Comparison of ENCODE assay signal across 1 cellular context in the genomic region with DNA sequence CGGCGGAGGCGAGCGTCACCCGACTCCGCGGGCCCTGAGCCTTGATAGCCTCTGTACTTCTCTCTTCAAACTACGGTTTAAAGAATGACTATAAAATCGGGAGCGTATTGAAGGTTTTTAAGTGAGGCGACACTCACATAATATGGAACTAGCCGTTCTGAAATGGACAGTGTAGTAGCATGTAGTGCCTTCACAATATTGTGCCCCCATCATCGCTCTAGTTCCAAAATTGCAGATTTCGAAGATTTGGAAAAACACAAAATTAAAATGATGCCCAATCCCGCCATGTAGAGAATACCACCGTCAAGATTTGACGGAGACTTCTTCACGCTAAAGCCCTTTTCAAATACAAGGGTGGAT.
TF ChIP-seq lines count a peak whose summit lies in the region.

No MANE protein-coding gene starts in this region.

TF ChIP-seq in HepG2, 621 proteins besides CTCF, POLR2A, EP300 and RAD21 (continued from another document):
- TF ChIP-seq, protein P1, sequence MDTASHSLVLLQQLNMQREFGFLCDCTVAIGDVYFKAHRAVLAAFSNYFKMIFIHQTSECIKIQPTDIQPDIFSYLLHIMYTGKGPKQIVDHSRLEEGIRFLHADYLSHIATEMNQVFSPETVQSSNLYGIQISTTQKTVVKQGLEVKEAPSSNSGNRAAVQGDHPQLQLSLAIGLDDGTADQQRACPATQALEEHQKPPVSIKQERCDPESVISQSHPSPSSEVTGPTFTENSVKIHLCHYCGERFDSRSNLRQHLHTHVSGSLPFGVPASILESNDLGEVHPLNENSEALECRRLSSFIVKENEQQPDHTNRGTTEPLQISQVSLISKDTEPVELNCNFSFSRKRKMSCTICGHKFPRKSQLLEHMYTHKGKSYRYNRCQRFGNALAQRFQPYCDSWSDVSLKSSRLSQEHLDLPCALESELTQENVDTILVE (CRISPR knock-in tag; IDR thresholded peaks at IDR 0.05), result 0 out of 2 replicates have a peak, but pooled peaks have one; percentile 15
- TF ChIP-seq, protein P2, sequence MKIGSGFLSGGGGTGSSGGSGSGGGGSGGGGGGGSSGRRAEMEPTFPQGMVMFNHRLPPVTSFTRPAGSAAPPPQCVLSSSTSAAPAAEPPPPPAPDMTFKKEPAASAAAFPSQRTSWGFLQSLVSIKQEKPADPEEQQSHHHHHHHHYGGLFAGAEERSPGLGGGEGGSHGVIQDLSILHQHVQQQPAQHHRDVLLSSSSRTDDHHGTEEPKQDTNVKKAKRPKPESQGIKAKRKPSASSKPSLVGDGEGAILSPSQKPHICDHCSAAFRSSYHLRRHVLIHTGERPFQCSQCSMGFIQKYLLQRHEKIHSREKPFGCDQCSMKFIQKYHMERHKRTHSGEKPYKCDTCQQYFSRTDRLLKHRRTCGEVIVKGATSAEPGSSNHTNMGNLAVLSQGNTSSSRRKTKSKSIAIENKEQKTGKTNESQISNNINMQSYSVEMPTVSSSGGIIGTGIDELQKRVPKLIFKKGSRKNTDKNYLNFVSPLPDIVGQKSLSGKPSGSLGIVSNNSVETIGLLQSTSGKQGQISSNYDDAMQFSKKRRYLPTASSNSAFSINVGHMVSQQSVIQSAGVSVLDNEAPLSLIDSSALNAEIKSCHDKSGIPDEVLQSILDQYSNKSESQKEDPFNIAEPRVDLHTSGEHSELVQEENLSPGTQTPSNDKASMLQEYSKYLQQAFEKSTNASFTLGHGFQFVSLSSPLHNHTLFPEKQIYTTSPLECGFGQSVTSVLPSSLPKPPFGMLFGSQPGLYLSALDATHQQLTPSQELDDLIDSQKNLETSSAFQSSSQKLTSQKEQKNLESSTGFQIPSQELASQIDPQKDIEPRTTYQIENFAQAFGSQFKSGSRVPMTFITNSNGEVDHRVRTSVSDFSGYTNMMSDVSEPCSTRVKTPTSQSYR (CRISPR knock-in tag; IDR thresholded peaks at IDR 0.05; ENCODE audit: borderline replicate concordance), result no peak
- TF ChIP-seq ZKSCAN8 (CRISPR knock-in tag; IDR thresholded peaks at IDR 0.05; ENCODE audit: borderline replicate concordance) (peak; percentile 13; the same call in 1 of the 2 replicates), ZFP82 (CRISPR knock-in tag; IDR thresholded peaks at IDR 0.05; ENCODE audit: borderline replicate concordance) (no peak), ELF4 (CRISPR knock-in tag; IDR thresholded peaks at IDR 0.05; ENCODE audit: borderline replicate concordance) (0 out of 2 replicates have a peak, but pooled peaks have one; percentile 49), FOXC1 (CRISPR knock-in tag; IDR thresholded peaks at IDR 0.05; ENCODE audit: borderline replicate concordance) (no peak), MEIS1 (CRISPR knock-in tag; IDR thresholded peaks at IDR 0.05; ENCODE audit: borderline replicate concordance) (0 out of 2 replicates have a peak, but pooled peaks have one; percentile 3), ZSCAN31 (CRISPR knock-in tag; IDR thresholded peaks at IDR 0.05; ENCODE audit: low read depth) (0 out of 2 replicates have a peak, but pooled peaks have one; percentile 7), ZNF564 (CRISPR knock-in tag; IDR thresholded peaks at IDR 0.05) (0 out of 2 replicates have a peak, but pooled peaks have one; percentile 39), ZNF878 (CRISPR knock-in tag; IDR thresholded peaks at IDR 0.05) (0 out of 2 replicates have a peak, but pooled peaks have one; percentile 22), SALL2 (CRISPR knock-in tag; IDR thresholded peaks at IDR 0.05) (0 out of 2 replicates have a peak, but pooled peaks have one; percentile 12), ZNF749 (CRISPR knock-in tag; IDR thresholded peaks at IDR 0.05; ENCODE audit: borderline replicate concordance) (0 out of 2 replicates have a peak, but pooled peaks have one; percentile 15)
- TF ChIP-seq, protein P3, sequence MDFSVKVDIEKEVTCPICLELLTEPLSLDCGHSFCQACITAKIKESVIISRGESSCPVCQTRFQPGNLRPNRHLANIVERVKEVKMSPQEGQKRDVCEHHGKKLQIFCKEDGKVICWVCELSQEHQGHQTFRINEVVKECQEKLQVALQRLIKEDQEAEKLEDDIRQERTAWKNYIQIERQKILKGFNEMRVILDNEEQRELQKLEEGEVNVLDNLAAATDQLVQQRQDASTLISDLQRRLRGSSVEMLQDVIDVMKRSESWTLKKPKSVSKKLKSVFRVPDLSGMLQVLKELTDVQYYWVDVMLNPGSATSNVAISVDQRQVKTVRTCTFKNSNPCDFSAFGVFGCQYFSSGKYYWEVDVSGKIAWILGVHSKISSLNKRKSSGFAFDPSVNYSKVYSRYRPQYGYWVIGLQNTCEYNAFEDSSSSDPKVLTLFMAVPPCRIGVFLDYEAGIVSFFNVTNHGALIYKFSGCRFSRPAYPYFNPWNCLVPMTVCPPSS (IDR thresholded peaks at IDR 0.05), result no peak
- TF ChIP-seq, protein P4, sequence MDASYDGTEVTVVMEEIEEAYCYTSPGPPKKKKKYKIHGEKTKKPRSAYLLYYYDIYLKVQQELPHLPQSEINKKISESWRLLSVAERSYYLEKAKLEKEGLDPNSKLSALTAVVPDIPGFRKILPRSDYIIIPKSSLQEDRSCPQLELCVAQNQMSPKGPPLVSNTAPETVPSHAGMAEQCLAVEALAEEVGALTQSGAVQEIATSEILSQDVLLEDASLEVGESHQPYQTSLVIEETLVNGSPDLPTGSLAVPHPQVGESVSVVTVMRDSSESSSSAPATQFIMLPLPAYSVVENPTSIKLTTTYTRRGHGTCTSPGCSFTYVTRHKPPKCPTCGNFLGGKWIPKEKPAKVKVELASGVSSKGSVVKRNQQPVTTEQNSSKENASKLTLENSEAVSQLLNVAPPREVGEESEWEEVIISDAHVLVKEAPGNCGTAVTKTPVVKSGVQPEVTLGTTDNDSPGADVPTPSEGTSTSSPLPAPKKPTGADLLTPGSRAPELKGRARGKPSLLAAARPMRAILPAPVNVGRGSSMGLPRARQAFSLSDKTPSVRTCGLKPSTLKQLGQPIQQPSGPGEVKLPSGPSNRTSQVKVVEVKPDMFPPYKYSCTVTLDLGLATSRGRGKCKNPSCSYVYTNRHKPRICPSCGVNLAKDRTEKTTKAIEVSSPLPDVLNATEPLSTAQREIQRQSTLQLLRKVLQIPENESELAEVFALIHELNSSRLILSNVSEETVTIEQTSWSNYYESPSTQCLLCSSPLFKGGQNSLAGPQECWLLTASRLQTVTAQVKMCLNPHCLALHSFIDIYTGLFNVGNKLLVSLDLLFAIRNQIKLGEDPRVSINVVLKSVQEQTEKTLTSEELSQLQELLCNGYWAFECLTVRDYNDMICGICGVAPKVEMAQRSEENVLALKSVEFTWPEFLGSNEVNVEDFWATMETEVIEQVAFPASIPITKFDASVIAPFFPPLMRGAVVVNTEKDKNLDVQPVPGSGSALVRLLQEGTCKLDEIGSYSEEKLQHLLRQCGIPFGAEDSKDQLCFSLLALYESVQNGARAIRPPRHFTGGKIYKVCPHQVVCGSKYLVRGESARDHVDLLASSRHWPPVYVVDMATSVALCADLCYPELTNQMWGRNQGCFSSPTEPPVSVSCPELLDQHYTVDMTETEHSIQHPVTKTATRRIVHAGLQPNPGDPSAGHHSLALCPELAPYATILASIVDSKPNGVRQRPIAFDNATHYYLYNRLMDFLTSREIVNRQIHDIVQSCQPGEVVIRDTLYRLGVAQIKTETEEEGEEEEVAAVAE (CRISPR knock-in tag; IDR thresholded peaks at IDR 0.05; ENCODE audit: borderline replicate concordance), result 0 out of 2 replicates have a peak, but pooled peaks have one; percentile 2
